In the genomic region with DNA sequence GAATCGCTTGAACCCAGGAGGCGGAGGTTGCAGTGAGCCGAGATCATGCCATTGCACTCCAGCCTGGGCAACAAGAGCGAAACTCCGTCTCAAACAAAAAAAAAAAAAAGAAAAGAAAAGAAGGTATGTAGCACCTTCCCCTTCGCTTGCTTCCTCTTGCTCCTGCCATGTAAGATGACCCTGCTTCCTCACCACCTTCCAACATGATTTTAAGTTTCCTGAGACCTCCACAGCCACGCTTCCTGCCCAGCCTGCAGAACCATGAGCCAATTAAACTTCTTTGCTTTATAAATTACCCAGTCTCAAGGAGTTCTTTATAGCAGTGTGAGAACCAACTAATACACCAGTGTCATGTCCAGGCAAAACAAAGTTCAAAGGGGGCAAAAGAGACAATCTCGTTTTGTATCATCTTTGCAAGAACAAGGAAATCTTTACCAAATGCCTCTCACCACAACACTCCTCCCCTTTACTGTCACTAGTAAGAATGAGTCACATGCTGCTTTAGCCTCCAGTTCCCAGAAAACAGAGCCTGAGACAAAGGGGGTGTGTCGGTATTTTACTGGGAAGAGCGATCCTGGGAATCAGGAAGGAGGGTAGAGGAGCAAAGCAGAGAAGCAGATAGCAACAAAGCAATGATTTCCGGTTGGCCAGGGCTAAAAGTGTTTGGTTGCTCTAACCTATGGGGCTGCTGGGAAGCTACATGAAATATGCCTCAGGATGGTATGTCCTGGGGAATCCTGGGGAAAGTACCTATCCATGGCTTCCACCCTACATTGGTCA, we compare ENCODE assay signal across 9 cellular contexts. TPM values are rescaled to one million over a fixed set of nuclear protein-coding genes. Genes with fewer than 3 reads are reported as not detected.
DNase-seq lines count a peak whose midpoint lies in the region; ATAC-seq, FAIRE-seq and TF ChIP-seq lines count a peak whose summit lies in the region.
"Had no signal": no experiment of that assay in that cellular context is flagged by ENCODE, and none has a peak within 500 bp of the region (broad histone marks: within the 10 kb centered on the region; RNA-seq: fewer than 3 reads in every experiment).

No MANE protein-coding gene starts in this region.

- H3K4me3 Mint-ChIP-seq in activated T-helper 2 cell treated with anti-CD3 and anti-CD28 coated beads, Interferon-gamma antibody, Interleukin-2, Interleukin-4, amounts not matched to agents 10 μg/mL and 5 μg/mL and 100 μg/mL, durations not matched to agents 14 hours and 24 hours and 36 hours (ENCODE audit: low read depth) = no peak overlapping the region

- ATAC-seq in sciatic nerve = no peak

- DNase-seq in A172 (ENCODE audit: low spot score) (peak; percentile 88), H54 (ENCODE audit: insufficient read length, low spot score) (peak; percentile 27), islet precursor cell (peak; percentile 85), sciatic nerve (ENCODE audit: low spot score) (no peak)
- DNase-seq in activated T-helper 2 cell treated with anti-CD3 and anti-CD28 coated beads, Interferon-gamma antibody, Interleukin-2, Interleukin-4, amounts not matched to agents 10 μg/mL and 5 μg/mL and 100 μg/mL, durations not matched to agents 14 hours and 24 hours and 36 hours (ENCODE audit: low spot score) = no peak
- DNase-seq in activated effector memory CD4-positive, alpha-beta T cell treated with anti-CD3 and anti-CD28 coated beads, Interleukin-2, amount 50 U/mL, for 16 hours = no peak
- DNase-seq in stimulated activated naive CD4-positive, alpha-beta T cell treated with Interleukin-2 at 50 U/mL for 16 hours (lab: John Stamatoyannopoulos, UW) = no peak
- no peak for DNase-seq in NK-92 treated with Interleukin-12 subunit alpha and Interleukin-12 subunit beta, amount 100 ng/mL, for 24 hours (lab: John Stamatoyannopoulos, UW)
- DNase-seq: NCI-H2081 treated with DMSO at 0.1 percent for 48 hours had no signal

- H3K36me3 Mint-ChIP-seq in activated T-helper 2 cell treated with anti-CD3 and anti-CD28 coated beads, Interferon-gamma antibody, Interleukin-2, Interleukin-4, amounts not matched to agents 10 μg/mL and 5 μg/mL and 100 μg/mL, durations not matched to agents 14 hours and 24 hours and 36 hours (ENCODE audit: low read depth) = peaks cover 3% of the 10 kb centered on the region

- peaks cover 18% of the 10 kb centered on the region for H3K4me1 Mint-ChIP-seq in activated T-helper 2 cell treated with anti-CD3 and anti-CD28 coated beads, Interferon-gamma antibody, Interleukin-2, Interleukin-4, amounts not matched to agents 10 μg/mL and 5 μg/mL and 100 μg/mL, durations not matched to agents 14 hours and 24 hours and 36 hours (ENCODE audit: low read depth)

- peak; percentile 23 for FAIRE-seq in H54 (lab: Jason Lieb, UNC)

- peaks cover 6% of the 10 kb centered on the region for H3K9me3 Mint-ChIP-seq in activated T-helper 2 cell treated with anti-CD3 and anti-CD28 coated beads, Interferon-gamma antibody, Interleukin-2, Interleukin-4, amounts not matched to agents 10 μg/mL and 5 μg/mL and 100 μg/mL, durations not matched to agents 14 hours and 24 hours and 36 hours

- intact Hi-C loops in activated T-helper 2 cell treated with anti-CD3 and anti-CD28 coated beads, Interferon-gamma antibody, Interleukin-2, Interleukin-4, amounts not matched to agents 10 μg/mL and 5 μg/mL and 100 μg/mL, durations not matched to agents 14 hours and 24 hours and 36 hours (cut with micrococcal nuclease) = loop anchor here (2.0 kb wide), 1 partner anchor 16 kb away; no protein-coding TSS in a partner anchor
- intact Hi-C loops in sciatic nerve (cut with DNase I) = no loop called here

- TF ChIP-seq POLR2A in H54 (IDR thresholded peaks at IDR 0.05; ENCODE audit: low read depth, low read length) = no peak

- H3K27ac Mint-ChIP-seq in activated T-helper 2 cell treated with anti-CD3 and anti-CD28 coated beads, Interferon-gamma antibody, Interleukin-2, Interleukin-4, amounts not matched to agents 10 μg/mL and 5 μg/mL and 100 μg/mL, durations not matched to agents 14 hours and 24 hours and 36 hours = peak overlapping the region; percentile 88

- no peaks in the 10 kb centered on the region for H3K27me3 Mint-ChIP-seq in activated T-helper 2 cell treated with anti-CD3 and anti-CD28 coated beads, Interferon-gamma antibody, Interleukin-2, Interleukin-4, amounts not matched to agents 10 μg/mL and 5 μg/mL and 100 μg/mL, durations not matched to agents 14 hours and 24 hours and 36 hours (ENCODE audit: low read depth)

RNA-seq across cellular contexts. Expression of gene MCHR1, which starts 10.5 kb away (rescaled TPM):
- not detected in 2 replicates for total RNA-seq in A172 (2014; rRNA removed; shearing (Covaris generic))
- total RNA-seq in activated T-helper 2 cell treated with anti-CD3 and anti-CD28 coated beads, Interferon-gamma antibody, Interleukin-2, Interleukin-4, amounts not matched to agents 10 μg/mL and 5 μg/mL and 100 μg/mL, durations not matched to agents 14 hours and 24 hours and 36 hours = not detected in 2 replicates
- 0.76 TPM for total RNA-seq in sciatic nerve

RNA-seq across cellular contexts. Expression of gene MRTFA, which starts 32.3 kb away (rescaled TPM):
- total RNA-seq in A172 (2014; rRNA removed; shearing (Covaris generic)) = 47.7 and 56.5 TPM in 2 replicates
- 48.9 and 51.6 TPM in 2 replicates for total RNA-seq in activated T-helper 2 cell treated with anti-CD3 and anti-CD28 coated beads, Interferon-gamma antibody, Interleukin-2, Interleukin-4, amounts not matched to agents 10 μg/mL and 5 μg/mL and 100 μg/mL, durations not matched to agents 14 hours and 24 hours and 36 hours
- total RNA-seq in sciatic nerve = 53.5 TPM

Comparison
In these comparisons a context has a peak if more than half of its experiments do, and no peak if none do; other contexts are left out.
1. DNase-seq: peak in A172 (single experiment), H54 (single experiment) and islet precursor cell (single experiment); none in activated T-helper 2 cell treated with anti-CD3 and anti-CD28 coated beads, Interferon-gamma antibody, Interleukin-2, Interleukin-4, amounts not matched to agents 10 μg/mL and 5 μg/mL and 100 μg/mL, durations not matched to agents 14 hours and 24 hours and 36 hours (single experiment), activated effector memory CD4-positive, alpha-beta T cell treated with anti-CD3 and anti-CD28 coated beads, Interleukin-2, amount 50 U/mL, for 16 hours (single experiment), stimulated activated naive CD4-positive, alpha-beta T cell treated with Interleukin-2 at 50 U/mL for 16 hours (single experiment), sciatic nerve (single experiment) and NK-92 treated with Interleukin-12 subunit alpha and Interleukin-12 subunit beta, amount 100 ng/mL, for 24 hours (single experiment).